In genomic region chr16:67158637-67159600, GRCh38 we compare ENCODE assay signal across 8 cellular contexts. TPM values are rescaled to one million over a fixed set of nuclear protein-coding genes. Genes with fewer than 3 reads are reported as not detected.
DNase-seq lines count a peak whose midpoint lies in the region; ATAC-seq and TF ChIP-seq lines count a peak whose summit lies in the region.

No MANE protein-coding gene starts in this region.

- H3K27ac Mint-ChIP-seq in H9, result no peak overlapping the region

- peaks cover 25% of the 10 kb centered on the region for H3K23me2 ChIP-seq in H9 (ENCODE audit: insufficient read length, low read depth, low read length, poor library complexity, severe bottlenecking)

- no peak overlapping the region for H3K27ac ChIP-seq in H9 (ENCODE audit: insufficient read length, low read depth, low read length)
- peak overlapping the region; percentile 58 for H3K27ac ChIP-seq in foreskin keratinocyte

- H3K14ac ChIP-seq in H9 (ENCODE audit: insufficient read depth, low read length), result no peak overlapping the region

- DNase-seq in GM13976 (ENCODE audit: low spot score), result peak; percentile 84
- peak; percentile 61 for DNase-seq in H9
- DNase-seq in NCI-H82 treated with DMSO at 0.1 percent for 48 hours (lab: John Stamatoyannopoulos, UW; ENCODE audit: unreplicated experiment), result peak; percentile 4
- DNase-seq in activated T-cell treated with anti-CD3 and anti-CD28 coated beads, Interleukin-2, amount 50 U/mL, for 1 hour, result peak; percentile 80
- DNase-seq in foreskin keratinocyte, result no peak
- DNase-seq in retinal pigment epithelial cell (ENCODE audit: low read depth), result no peak
- DNase-seq in NCI-H446 (lab: John Stamatoyannopoulos, UW), result no peak
- DNase-seq in sciatic nerve (ENCODE audit: low spot score), result no peak

- H2BK12ac ChIP-seq in H9 (ENCODE audit: insufficient read length, low read depth, low read length), result no peak overlapping the region

- H3K4ac ChIP-seq in H9 (ENCODE audit: low read depth, low read length), result no peak overlapping the region

- no peaks in the 10 kb centered on the region for H3K4me1 ChIP-seq in H9 (ENCODE audit: insufficient read depth, low read length)
- peaks cover 7% of the 10 kb centered on the region for H3K4me1 ChIP-seq in foreskin keratinocyte

- no peaks in the 10 kb centered on the region for H3K9me3 ChIP-seq in H9 (ENCODE audit: control insufficient read depth, low read depth, low read length)

- no peak overlapping the region for H3K23ac ChIP-seq in H9 (ENCODE audit: insufficient read length, low read depth, low read length)

- in situ Hi-C loops in GM13976 (cut with MboI; ENCODE audit: low sequenced_read_pairs, unreplicated experiment), result loop anchor here (25.0 kb wide), 1 partner anchor 197 kb away; the partner anchor contains the start of gene CES3

- no peak overlapping the region for H3T11ph ChIP-seq in H9 (ENCODE audit: low read length)

- H4K5ac ChIP-seq in H9 (ENCODE audit: insufficient read length, low read depth, low read length), result no peak overlapping the region

- peak overlapping the region; percentile 77 for H3K4me3 ChIP-seq in retinal pigment epithelial cell (ENCODE audit: low read length)

- WGBS in H9 (ENCODE audit: extremely low coverage, insufficient read length, low lambda C conversion rate), result no CpG with 5 or more reads among the region's 34 CpGs

- intact Hi-C loops in sciatic nerve (cut with DNase I), result no loop called here

- H3K4me3 Mint-ChIP-seq in H9, result peak overlapping the region; percentile 65 to 79

- TF ChIP-seq CTCF in GM13976 (IDR thresholded peaks at IDR 0.05; ENCODE audit: borderline replicate concordance, control extremely low read depth, extremely low read depth, insufficient read depth, missing control alignments) (no peak), H9 (conservative IDR thresholded peaks at IDR 0.05) (no peak), foreskin keratinocyte (conservative IDR thresholded peaks at IDR 0.05) (no peak), retinal pigment epithelial cell (conservative IDR thresholded peaks at IDR 0.05; ENCODE audit: low read depth, low read length) (no peak)

- no peak overlapping the region for H4K91ac ChIP-seq in H9 (ENCODE audit: insufficient read length, low read depth, low read length)

- H2BK120ac ChIP-seq in H9 (ENCODE audit: low read depth, low read length, poor library complexity, severe bottlenecking), result no peak overlapping the region

- H4K20me1 ChIP-seq in H9 (ENCODE audit: control insufficient read depth, insufficient read depth, insufficient read length), result no peaks in the 10 kb centered on the region

- peaks cover 3 to 7% of the 10 kb centered on the region in 2 experiments; a peak in 3 of 5 replicates for H3K9me3 Mint-ChIP-seq in H9

- no peaks in the 10 kb centered on the region for H3K79me2 ChIP-seq in H9 (ENCODE audit: insufficient read depth, low read length)

- ATAC-seq in foreskin keratinocyte (no peak), sciatic nerve (no peak)

- peaks cover 7 to 22% of the 10 kb centered on the region in 2 experiments for H3K4me1 Mint-ChIP-seq in H9

- no peak overlapping the region for H3K18ac ChIP-seq in H9 (ENCODE audit: insufficient read length, low read depth, low read length)

- H3K4me2 ChIP-seq in H9 (ENCODE audit: insufficient read depth, insufficient read length, low read length), result peak overlapping the region; percentile 52

- H2BK5ac ChIP-seq in H9 (ENCODE audit: insufficient read length, low read length), result no peak overlapping the region

- H3K27me3 ChIP-seq in H9 (ENCODE audit: insufficient read depth, low read length), result peaks cover 93% of the 10 kb centered on the region
- peaks cover 3% of the 10 kb centered on the region for H3K27me3 ChIP-seq in foreskin keratinocyte

- no peaks in the 10 kb centered on the region for H3K79me1 ChIP-seq in H9 (ENCODE audit: insufficient read depth, low read depth, low read length, poor library complexity, severe bottlenecking)

- H2AK5ac ChIP-seq in H9 (ENCODE audit: insufficient read length, low read length), result no peak overlapping the region

- no peak overlapping the region for H3K56ac ChIP-seq in H9 (ENCODE audit: insufficient read length, low read depth, low read length)

- H2AFZ ChIP-seq in H9 (ENCODE audit: low read length), result no peak overlapping the region

- H3K36me3 Mint-ChIP-seq in H9 (ENCODE audit: insufficient read depth in 1 of 3, low read depth in 3 of 3), result no peaks in the 10 kb centered on the region

- H2BK20ac ChIP-seq in H9 (ENCODE audit: low read depth, low read length, poor library complexity, severe bottlenecking), result no peak overlapping the region

- peaks cover 100% of the 10 kb centered on the region for H3K27me3 Mint-ChIP-seq in H9 (ENCODE audit: low read depth)

- H2BK15ac ChIP-seq in H9 (ENCODE audit: low read depth, low read length), result no peak overlapping the region

- no peak overlapping the region for H3K9ac ChIP-seq in H9 (ENCODE audit: extremely low read depth, insufficient read length, low read length)

- no peak overlapping the region for H4K8ac ChIP-seq in H9 (replicated peaks; ENCODE audit: insufficient read length, low read depth, low read length)

RNA-seq across cellular contexts. Expression of gene TRADD, which starts 0.8 kb away (rescaled TPM):
- total RNA-seq in H9 (2021) (1.4 and 1.7 TPM in 2 replicates), foreskin keratinocyte (14.7 and 19.3 TPM in 2 replicates), sciatic nerve (11.3 TPM)
- 21.5 and 26.6 TPM in 2 replicates for polyA plus RNA-seq in foreskin keratinocyte

RNA-seq across cellular contexts. Expression of gene FBXL8, which starts 0.8 kb away (rescaled TPM):
- 0.59 and 0.75 TPM in 2 replicates for total RNA-seq in H9 (2021)
- 3.6 and 3.8 TPM in 2 replicates for total RNA-seq in foreskin keratinocyte
- 2.6 and 2.8 TPM in 2 replicates for polyA plus RNA-seq in foreskin keratinocyte
- total RNA-seq in sciatic nerve, result 10.1 TPM

RNA-seq across cellular contexts. Expression of gene HSF4, which starts 5.6 kb away (rescaled TPM):
- 1.2 and 1.5 TPM in 2 replicates for total RNA-seq in H9 (2021)
- 2.6 and 4.7 TPM in 2 replicates for total RNA-seq in foreskin keratinocyte
- 3.3 and 6.0 TPM in 2 replicates for polyA plus RNA-seq in foreskin keratinocyte
- total RNA-seq in sciatic nerve, result 123 TPM

RNA-seq across cellular contexts. Expression of gene B3GNT9, which starts 8.1 kb away (rescaled TPM):
- total RNA-seq in H9 (2021) (11.2 and 11.4 TPM in 2 replicates), foreskin keratinocyte (9.0 and 12.1 TPM in 2 replicates), sciatic nerve (13.9 TPM)
- 7.9 and 9.6 TPM in 2 replicates for polyA plus RNA-seq in foreskin keratinocyte

RNA-seq across cellular contexts. Expression of gene NOL3, which starts 11.4 kb away (rescaled TPM):
- total RNA-seq in H9 (2021) (5.6 and 5.9 TPM in 2 replicates), foreskin keratinocyte (13.9 and 16.9 TPM in 2 replicates), sciatic nerve (37.9 TPM)
- 19.7 and 22.1 TPM in 2 replicates for polyA plus RNA-seq in foreskin keratinocyte

Comparison
In these comparisons a context has a peak if more than half of its experiments do, and no peak if none do; other contexts are left out.
1. DNase-seq: peak in GM13976 (single experiment), H9 (single experiment), NCI-H82 treated with DMSO at 0.1 percent for 48 hours (single experiment) and activated T-cell treated with anti-CD3 and anti-CD28 coated beads, Interleukin-2, amount 50 U/mL, for 1 hour (single experiment); none in foreskin keratinocyte (0 of 2), retinal pigment epithelial cell (single experiment), NCI-H446 (0 of 2) and sciatic nerve (single experiment).
2. RNA of gene HSF4, which starts 5.6 kb away (total RNA-seq): 123 TPM in sciatic nerve (single experiment); 2.6 to 4.7 TPM in foreskin keratinocyte and 1.2 to 1.5 TPM in H9; every median in the first group is over 10 times any median in the second.